Comparison of ENCODE assay signal across 26 cellular contexts in the genomic region with DNA sequence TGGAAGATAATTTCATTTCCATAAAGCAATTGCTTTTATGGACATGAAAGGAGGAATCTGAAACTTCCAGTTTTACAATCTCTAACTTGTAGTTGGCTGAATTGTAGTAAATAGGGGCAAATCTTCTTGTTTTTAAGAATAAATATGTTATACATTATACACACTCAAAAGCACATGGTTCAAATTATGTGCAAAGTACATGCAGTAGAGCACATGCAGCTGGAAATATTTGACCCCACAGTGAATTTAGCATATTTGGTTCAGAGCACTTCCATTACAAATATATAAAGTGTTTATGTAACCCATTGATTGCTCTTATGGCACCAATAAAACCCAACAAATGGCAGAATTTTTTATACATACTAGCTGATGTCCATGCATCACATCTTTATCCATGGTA.
"Had no signal": no experiment of that assay in that cellular context is flagged by ENCODE, and none has a peak within 500 bp of the region (broad histone marks: within the 10 kb centered on the region; RNA-seq: fewer than 3 reads in every experiment).

No MANE protein-coding gene starts in this region.

- H3K4me3 ChIP-seq: left lung, lung, pancreas, prostate gland, sigmoid colon, spleen, suprapubic skin, thoracic aorta, tibial artery, upper lobe of right lung had no signal

- FAIRE-seq: islet of Langerhans, kidney, pancreas, small intestine, urothelium cell line had no signal

- H3K27ac ChIP-seq: left lung, pancreas, prostate gland, sigmoid colon, spleen, suprapubic skin, thoracic aorta, tibial artery, upper lobe of right lung had no signal

- DNase-seq: hippocampal formation; kidney; left colon; left lung; mesendoderm; naive B cell; nucleus accumbens; pancreas; posterior cingulate gyrus; retina; right cardiac atrium; sigmoid colon; small intestine; spleen; stimulated activated CD4-positive, alpha-beta T cell treated with anti-CD3 and anti-CD28 coated beads, Interleukin-4, amount 100 ng/mL, for 24 hours; stimulated activated naive CD4-positive, alpha-beta T cell; tibial artery; upper lobe of right lung had no signal

- H3K36me3 ChIP-seq: left lung, pancreas, prostate gland, sigmoid colon, spleen, suprapubic skin, thoracic aorta, tibial artery, upper lobe of right lung had no signal

- H3K4me1 ChIP-seq: left lung, pancreas, prostate gland, sigmoid colon, spleen, suprapubic skin, tibial artery, upper lobe of right lung had no signal

- ATAC-seq: left colon; left lung; natural killer cell treated with Interleukin-12 subunit alpha and Interleukin-12 subunit beta and Interleukin-15 and Interleukin-18, amount 100 ng/mL, for 72 hours; pancreas; right cardiac atrium; stimulated activated effector memory CD8-positive, alpha-beta T cell treated with anti-CD3 and anti-CD28 coated beads, Interleukin-12 subunit alpha, Interleukin-12 subunit beta, amount 100 ng/mL, for 72 hours; upper lobe of right lung had no signal

- H3K9me3 ChIP-seq: left lung, pancreas, prostate gland, sigmoid colon, spleen, suprapubic skin, thoracic aorta, tibial artery, upper lobe of right lung had no signal

- H3K27me3 ChIP-seq: left lung, pancreas, sigmoid colon, suprapubic skin, tibial artery, upper lobe of right lung had no signal
